Comparison of ENCODE assay signal across 11 cellular contexts in the genomic region with DNA sequence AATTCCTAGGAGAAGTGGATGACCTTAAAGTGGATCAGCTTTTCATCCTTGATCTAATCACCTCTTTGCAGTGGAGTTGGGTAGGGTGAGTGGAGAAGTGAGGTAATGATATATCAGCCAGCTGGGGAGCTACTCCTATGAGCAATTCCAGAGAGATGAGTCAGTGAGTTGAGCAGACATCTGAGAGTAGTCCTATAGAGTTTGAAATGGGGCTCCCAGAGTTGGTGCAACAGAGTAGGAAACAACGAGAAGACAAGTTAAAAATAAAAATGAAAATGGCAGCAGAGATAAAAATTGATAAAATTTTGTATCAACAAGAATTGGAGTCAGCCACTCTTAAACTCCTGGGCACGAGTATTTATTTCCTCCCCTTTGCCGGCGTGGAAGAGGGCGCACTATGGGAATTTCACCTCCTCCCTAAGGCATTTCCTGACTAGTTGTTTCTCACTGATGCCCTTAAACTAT.
A peak's percentile ranks its signal among the peaks of the same experiment; 100 is the strongest.
DNase-seq lines count a peak whose midpoint lies in the region; ATAC-seq and TF ChIP-seq lines count a peak whose summit lies in the region.
"Had no signal": no experiment of that assay in that cellular context is flagged by ENCODE, and none has a peak within 500 bp of the region (broad histone marks: within the 10 kb centered on the region; RNA-seq: fewer than 3 reads in every experiment).

No MANE protein-coding gene starts in this region.

- DNase-seq in ACHN (peak; percentile 85), LoVo (ENCODE audit: low spot score) (peak; percentile 34), cardiac fibroblast (ENCODE audit: low read depth in 2 of 2) (peak; percentile 80 to 94), left colon (no peak), NCI-H526 (lab: John Stamatoyannopoulos, UW) (no peak), WERI-Rb-1 (no peak)
- DNase-seq in activated CD4-positive, alpha-beta memory T cell treated with anti-CD3 and anti-CD28 coated beads, Interleukin-2, amount 10 ng/mL, durations not matched to agents 7 days and 5 days = no peak
- DNase-seq: activated T-cell treated with anti-CD3 and anti-CD28 coated beads, Interleukin-2, amount 50 U/mL, for 1 hour had no signal

- no peaks in the 10 kb centered on the region for H3K36me3 ChIP-seq in WERI-Rb-1

- in situ Hi-C loops in ACHN (cut with HindIII; ENCODE audit: low pct_ligation_motif_present, low pct_unique_long_range_greater_than_20kb, low sequenced_read_pairs) = no loop called here

- H3K27me3 Mint-ChIP-seq in activated CD4-positive, alpha-beta memory T cell treated with anti-CD3 and anti-CD28 coated beads, Interleukin-2, amount 10 ng/mL, durations not matched to agents 7 days and 5 days = no peaks in the 10 kb centered on the region

- CTCF ChIA-PET in activated CD4-positive, alpha-beta memory T cell treated with anti-CD3 and anti-CD28 coated beads, Interleukin-2, amount 10 ng/mL, durations not matched to agents 7 days and 5 days (lab: Charles Lee) = interaction anchor here (1.3 kb wide), 1 partner anchor 55 kb away, joined by 4 read pairs; no protein-coding TSS in a partner anchor

- H3K36me3 Mint-ChIP-seq in activated CD4-positive, alpha-beta memory T cell treated with anti-CD3 and anti-CD28 coated beads, Interleukin-2, amount 10 ng/mL, durations not matched to agents 7 days and 5 days (ENCODE audit: low read depth) = no peaks in the 10 kb centered on the region

- H3K27me3 ChIP-seq in WERI-Rb-1 (ENCODE audit: insufficient read depth, low read depth, severe bottlenecking) = no peaks in the 10 kb centered on the region

- intact Hi-C loops in left colon (cut with DNase I, micrococcal nuclease) = no loop called here

- TF ChIP-seq CTCF in cardiac fibroblast (IDR thresholded peaks at IDR 0.05; ENCODE audit: low read depth, low read length) (no peak), WERI-Rb-1 (IDR thresholded peaks at IDR 0.05; ENCODE audit: low read depth, low read length) (no peak)

- no peak overlapping the region for H3K4me3 ChIP-seq in cardiac fibroblast (replicated peaks in 1 of 2; ENCODE audit: low read depth in 2 of 2, low read length in 2 of 2)
- no peak overlapping the region for H3K4me3 ChIP-seq in WERI-Rb-1 (ENCODE audit: low read depth, low read length)

- H3K27ac ChIP-seq in WERI-Rb-1 = no peak overlapping the region
- H3K27ac ChIP-seq: C4-2B had no signal

- no peak overlapping the region for H3K4me3 Mint-ChIP-seq in activated CD4-positive, alpha-beta memory T cell treated with anti-CD3 and anti-CD28 coated beads, Interleukin-2, amount 10 ng/mL, durations not matched to agents 7 days and 5 days
- H3K4me3 Mint-ChIP-seq: neural crest cell had no signal

- no peaks in the 10 kb centered on the region for H3K9me3 ChIP-seq in WERI-Rb-1 (ENCODE audit: severe bottlenecking)

- no peaks in the 10 kb centered on the region for H3K9me3 Mint-ChIP-seq in activated CD4-positive, alpha-beta memory T cell treated with anti-CD3 and anti-CD28 coated beads, Interleukin-2, amount 10 ng/mL, durations not matched to agents 7 days and 5 days

- H3K4me1 Mint-ChIP-seq in activated CD4-positive, alpha-beta memory T cell treated with anti-CD3 and anti-CD28 coated beads, Interleukin-2, amount 10 ng/mL, durations not matched to agents 7 days and 5 days = no peaks in the 10 kb centered on the region
- H3K4me1 Mint-ChIP-seq: neural crest cell had no signal

- no peak overlapping the region for H3K27ac Mint-ChIP-seq in activated CD4-positive, alpha-beta memory T cell treated with anti-CD3 and anti-CD28 coated beads, Interleukin-2, amount 10 ng/mL, durations not matched to agents 7 days and 5 days

- POLR2A ChIA-PET in activated CD4-positive, alpha-beta memory T cell treated with anti-CD3 and anti-CD28 coated beads, Interleukin-2, amount 10 ng/mL, durations not matched to agents 7 days and 5 days (lab: Charles Lee) = no interaction called here

- peak; percentile 31 for ATAC-seq in left colon
- no peak for ATAC-seq in HG02970 (IDR thresholded peaks at IDR 0.05; ENCODE audit: low FRiP score, unreplicated experiment)

Comparison
In these comparisons a context has a peak if more than half of its experiments do, and no peak if none do; other contexts are left out.
1. DNase-seq: peak in ACHN (single experiment), LoVo (single experiment) and cardiac fibroblast (2 of 2); none in left colon (0 of 2), NCI-H526 (0 of 2), activated CD4-positive, alpha-beta memory T cell treated with anti-CD3 and anti-CD28 coated beads, Interleukin-2, amount 10 ng/mL, durations not matched to agents 7 days and 5 days (single experiment) and WERI-Rb-1 (single experiment).